In genomic region chr4:76067652-76068286, GRCh38 we compare ENCODE assay signal across 8 cellular contexts. TPM values are rescaled to one million over a fixed set of nuclear protein-coding genes. Genes with fewer than 3 reads are reported as not detected.
A peak's percentile ranks its signal among the peaks of the same experiment; 100 is the strongest.
DNase-seq lines count a peak whose midpoint lies in the region; ATAC-seq and TF ChIP-seq lines count a peak whose summit lies in the region.

No MANE protein-coding gene starts in this region.

- H3K27me3 Mint-ChIP-seq in natural killer cell (ENCODE audit: low read depth in 2 of 2) = peaks cover 5% of the 10 kb centered on the region in 2 donors

- peak; percentile 28 for DNase-seq in AG09309 (ENCODE audit: low read depth)
- DNase-seq in HL-60 (ENCODE audit: low read depth in 1 of 2, low spot score in 1 of 2) = peak; percentile 26 to 73
- DNase-seq in activated CD8-positive, alpha-beta memory T cell treated with anti-CD3 and anti-CD28 coated beads, Interleukin-2, amount 50 U/mL, for 48 hours = peak; percentile 72
- DNase-seq in natural killer cell = no peak
- peak in 5 of 6 experiments; percentile 28 to 72 (median 51) for DNase-seq in stimulated activated naive CD4-positive, alpha-beta T cell (lab: John Stamatoyannopoulos, UW)

- H3K36me3 Mint-ChIP-seq in natural killer cell = no peaks in the 10 kb centered on the region

- H3K79me2 ChIP-seq in OCI-LY3 (ENCODE audit: low read length) = no peaks in the 10 kb centered on the region

- H3K9ac ChIP-seq in OCI-LY3 (ENCODE audit: low read length) = peak overlapping the region; percentile 47

- H3K27ac ChIP-seq in HL-60 (replicated peaks) = no peak overlapping the region
- peak overlapping the region; percentile 63 for H3K27ac ChIP-seq in OCI-LY3 (ENCODE audit: low read length)

- H3K4me2 ChIP-seq in OCI-LY3 (ENCODE audit: low read length) = no peak overlapping the region

- TF ChIP-seq CTCF in AG09309 (IDR thresholded peaks at IDR 0.05; ENCODE audit: control insufficient read depth, insufficient read depth, low read depth, low read length, missing control alignments) = peak; percentile 84
- TF ChIP-seq CTCF in HL-60 (IDR thresholded peaks at IDR 0.05; ENCODE audit: insufficient read depth, low read length) = peak; percentile 77
- TF ChIP-seq CTCF in OCI-LY3 (IDR thresholded peaks at IDR 0.05; ENCODE audit: low read depth, low read length) = peak; percentile 96
- TF ChIP-seq CTCF in natural killer cell (IDR thresholded peaks at IDR 0.05) = peak; percentile 80

- no peak overlapping the region for H3K4me3 ChIP-seq in AG09309 (ENCODE audit: control insufficient read depth, low read depth, low read length)
- no peak overlapping the region for H3K4me3 ChIP-seq in HL-60 (replicated peaks; ENCODE audit: insufficient read depth, low read length)
- H3K4me3 ChIP-seq in OCI-LY3 (ENCODE audit: low read length) = no peak overlapping the region

- H3K4me3 Mint-ChIP-seq in natural killer cell = no peak overlapping the region

- H3K27ac Mint-ChIP-seq in natural killer cell = no peak overlapping the region

- no peaks in the 10 kb centered on the region for H4K20me1 ChIP-seq in OCI-LY3 (ENCODE audit: insufficient read depth, low read length)

- no peaks in the 10 kb centered on the region for H3K27me3 ChIP-seq in HL-60 (ENCODE audit: insufficient read depth, poor library complexity, severe bottlenecking)
- no peaks in the 10 kb centered on the region for H3K27me3 ChIP-seq in OCI-LY3 (ENCODE audit: low read depth, low read length)

- intact Hi-C loops in natural killer cell (cut with micrococcal nuclease) = loop anchor here (1.0 to 2.0 kb wide), 3 partner anchors 73 to 172 kb away; no protein-coding TSS in a partner anchor

- no peaks in the 10 kb centered on the region for H3K9me3 Mint-ChIP-seq in natural killer cell

- peak; percentile 65 for ATAC-seq in GM18520 (IDR thresholded peaks at IDR 0.05; ENCODE audit: unreplicated experiment)
- ATAC-seq in esophagus mucosa = peak; percentile 76
- ATAC-seq in natural killer cell = peak; percentile 58 to 83 (median 77)

- H3K4me1 ChIP-seq in OCI-LY3 (ENCODE audit: low read length) = peaks cover 35% of the 10 kb centered on the region

- no peaks in the 10 kb centered on the region; the same call in 1 of the 2 replicates for H3K9me3 ChIP-seq in OCI-LY3 (ENCODE audit: insufficient read depth, low read length)

- no peak overlapping the region for H2AFZ ChIP-seq in OCI-LY3 (ENCODE audit: low read depth, low read length)

- H3K36me3 ChIP-seq in OCI-LY3 (replicated peaks; ENCODE audit: low read depth, low read length) = peaks cover 14% of the 10 kb centered on the region

- no peaks in the 10 kb centered on the region for H3K4me1 Mint-ChIP-seq in natural killer cell

RNA-seq across cellular contexts. Expression of gene ART3, which starts 6.7 kb away (rescaled TPM):
- total RNA-seq in esophagus mucosa = not detected
- not detected for total RNA-seq in natural killer cell

RNA-seq across cellular contexts. Expression of gene CXCL11, which starts 31.9 kb away (rescaled TPM):
- total RNA-seq in esophagus mucosa (0.24 TPM), natural killer cell (not detected)

RNA-seq across cellular contexts. Expression of gene CXCL10, which starts 44.5 kb away (rescaled TPM):
- total RNA-seq in esophagus mucosa (0.32 TPM), natural killer cell (not detected)
